29 cellular contexts compared by ENCODE assay signal in the genomic region with DNA sequence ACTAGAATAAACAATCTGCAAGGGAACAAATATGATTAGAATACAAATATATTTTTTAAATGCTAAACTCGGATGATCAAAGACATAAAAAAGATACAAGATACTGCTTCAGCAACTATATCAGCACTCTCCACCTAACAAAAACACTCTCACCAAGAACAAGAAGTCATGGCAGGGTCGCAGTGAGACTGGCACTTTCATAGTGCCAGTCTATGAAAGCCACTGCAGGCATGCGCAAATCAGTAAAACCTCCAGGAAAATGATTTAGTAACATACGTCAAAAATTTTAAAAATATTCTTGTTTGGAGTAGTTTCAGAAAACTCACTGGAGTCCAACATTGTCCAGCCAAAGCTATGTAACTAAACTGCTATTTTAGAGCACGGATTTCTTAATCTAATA.
"Had no signal": no experiment of that assay in that cellular context is flagged by ENCODE, and none has a peak within 500 bp of the region (broad histone marks: within the 10 kb centered on the region; RNA-seq: fewer than 3 reads in every experiment).

No MANE protein-coding gene starts in this region.

- H3K4me3 ChIP-seq: neural progenitor cell, ovary, psoas muscle, right lobe of liver, sigmoid colon, stomach, thoracic aorta, thyroid gland, transverse colon, upper lobe of right lung, uterus had no signal

- H3K36me3 Mint-ChIP-seq: naive thymus-derived CD8-positive, alpha-beta T cell; natural killer cell treated with Interleukin-12 subunit alpha and Interleukin-12 subunit beta and Interleukin-15 and Interleukin-18, amount 100 ng/mL, for 72 hours; neural progenitor cell; stimulated activated effector memory CD8-positive, alpha-beta T cell treated with anti-CD3 and anti-CD28 coated beads, Interleukin-12 subunit alpha, Interleukin-12 subunit beta, amount 100 ng/mL, for 72 hours; stimulated activated naive B cell treated with anti-CD40 and anti-IgM and Interleukin-4, amounts not matched to agents 10 μg/mL and 1 μg/mL and 100 μg/mL, for 72 hours had no signal

- DNase-seq: naive thymus-derived CD8-positive, alpha-beta T cell; nephron progenitor cell; occipital lobe; ovary; posterior cingulate gyrus; psoas muscle; right cardiac atrium; right lobe of liver; sigmoid colon; small intestine; stimulated activated CD4-positive, alpha-beta T cell treated with anti-CD3 and anti-CD28 coated beads, Interleukin-15, amount 100 ng/mL, for 24 hours; stimulated activated CD4-positive, alpha-beta T cell treated with anti-CD3 and anti-CD28 coated beads, Interleukin-2, amount 100 ng/mL, for 24 hours; stimulated activated CD4-positive, alpha-beta T cell treated with anti-CD3 and anti-CD28 coated beads, Interleukin-2, amount 100 ng/mL, for 48 hours; stimulated activated CD4-positive, alpha-beta T cell treated with anti-CD3 and anti-CD28 coated beads, Interleukin-4, amount 100 ng/mL, for 24 hours; stimulated activated naive B cell treated with anti-CD40 and anti-IgM and Interleukin-4, amounts not matched to agents 10 μg/mL and 1 μg/mL and 100 μg/mL, for 72 hours; stimulated activated naive CD4-positive, alpha-beta T cell treated with Interleukin-2 at 50 U/mL for 16 hours; stomach; thyroid gland; transverse colon; upper lobe of right lung; uterus had no signal

- H3K27me3 ChIP-seq: neural progenitor cell, ovary, right lobe of liver, sigmoid colon, stomach, thyroid gland, transverse colon, upper lobe of right lung, uterus had no signal

- H3K4me1 ChIP-seq: neural progenitor cell, parathyroid adenoma, psoas muscle, right lobe of liver, sigmoid colon, stomach, thyroid gland, transverse colon, upper lobe of right lung, uterus had no signal

- H3K36me3 ChIP-seq: neural progenitor cell, ovary, right lobe of liver, sigmoid colon, stomach, thoracic aorta, thyroid gland, transverse colon, upper lobe of right lung, uterus had no signal

- H3K27ac ChIP-seq: neural progenitor cell, ovary, parathyroid adenoma, psoas muscle, right lobe of liver, sigmoid colon, stomach, thoracic aorta, thyroid gland, transverse colon, upper lobe of right lung, uterus had no signal

- H3K9me3 Mint-ChIP-seq: naive thymus-derived CD8-positive, alpha-beta T cell; natural killer cell treated with Interleukin-12 subunit alpha and Interleukin-12 subunit beta and Interleukin-15 and Interleukin-18, amount 100 ng/mL, for 72 hours; nephron progenitor cell; neural progenitor cell; stimulated activated effector memory CD8-positive, alpha-beta T cell treated with anti-CD3 and anti-CD28 coated beads, Interleukin-12 subunit alpha, Interleukin-12 subunit beta, amount 100 ng/mL, for 72 hours; stimulated activated naive B cell treated with anti-CD40 and anti-IgM and Interleukin-4, amounts not matched to agents 10 μg/mL and 1 μg/mL and 100 μg/mL, for 72 hours; stimulated activated naive CD8-positive, alpha-beta T cell treated with anti-CD3 and anti-CD28 coated beads, Interleukin-15, Interleukin-2, amounts not matched to agents 100 ng/mL and 50 ng/mL, for 24 hours; type B pancreatic cell had no signal

- H3K4me1 Mint-ChIP-seq: naive thymus-derived CD8-positive, alpha-beta T cell; nephron progenitor cell; neural progenitor cell; stimulated activated effector memory CD8-positive, alpha-beta T cell treated with anti-CD3 and anti-CD28 coated beads, Interleukin-12 subunit alpha, Interleukin-12 subunit beta, amount 100 ng/mL, for 72 hours; stimulated activated naive B cell treated with anti-CD40 and anti-IgM and Interleukin-4, amounts not matched to agents 10 μg/mL and 1 μg/mL and 100 μg/mL, for 72 hours had no signal

- H3K4me3 Mint-ChIP-seq: naive thymus-derived CD8-positive, alpha-beta T cell; natural killer cell treated with Interleukin-12 subunit alpha and Interleukin-12 subunit beta and Interleukin-15 and Interleukin-18, amount 100 ng/mL, for 72 hours; nephron progenitor cell; neural progenitor cell; stimulated activated effector memory CD8-positive, alpha-beta T cell treated with anti-CD3 and anti-CD28 coated beads, Interleukin-12 subunit alpha, Interleukin-12 subunit beta, amount 100 ng/mL, for 72 hours; stimulated activated naive B cell treated with anti-CD40 and anti-IgM and Interleukin-4, amounts not matched to agents 10 μg/mL and 1 μg/mL and 100 μg/mL, for 72 hours; stimulated activated naive CD8-positive, alpha-beta T cell treated with anti-CD3 and anti-CD28 coated beads, Interleukin-15, Interleukin-2, amounts not matched to agents 100 ng/mL and 50 ng/mL, for 24 hours; type B pancreatic cell had no signal

- ATAC-seq: naive thymus-derived CD8-positive, alpha-beta T cell; natural killer cell treated with Interleukin-12 subunit alpha and Interleukin-12 subunit beta and Interleukin-15 and Interleukin-18, amount 100 ng/mL, for 72 hours; psoas muscle; right cardiac atrium; right lobe of liver; stimulated activated effector memory CD8-positive, alpha-beta T cell treated with anti-CD3 and anti-CD28 coated beads, Interleukin-12 subunit alpha, Interleukin-12 subunit beta, amount 100 ng/mL, for 72 hours; stimulated activated naive B cell treated with anti-CD40 and anti-IgM and Interleukin-4, amounts not matched to agents 10 μg/mL and 1 μg/mL and 100 μg/mL, for 72 hours; upper lobe of right lung had no signal

- H3K27me3 Mint-ChIP-seq: naive thymus-derived CD8-positive, alpha-beta T cell; natural killer cell treated with Interleukin-12 subunit alpha and Interleukin-12 subunit beta and Interleukin-15 and Interleukin-18, amount 100 ng/mL, for 72 hours; progenitor cell of endocrine pancreas; stimulated activated naive B cell treated with anti-CD40 and anti-IgM and Interleukin-4, amounts not matched to agents 10 μg/mL and 1 μg/mL and 100 μg/mL, for 72 hours; stimulated activated naive CD8-positive, alpha-beta T cell treated with anti-CD3 and anti-CD28 coated beads, Interleukin-15, Interleukin-2, amounts not matched to agents 100 ng/mL and 50 ng/mL, for 24 hours had no signal

- H3K27ac Mint-ChIP-seq: naive thymus-derived CD8-positive, alpha-beta T cell; natural killer cell treated with Interleukin-12 subunit alpha and Interleukin-12 subunit beta and Interleukin-15 and Interleukin-18, amount 100 ng/mL, for 72 hours; nephron progenitor cell; neural progenitor cell; progenitor cell of endocrine pancreas; stimulated activated effector memory CD8-positive, alpha-beta T cell treated with anti-CD3 and anti-CD28 coated beads, Interleukin-12 subunit alpha, Interleukin-12 subunit beta, amount 100 ng/mL, for 72 hours; stimulated activated naive B cell treated with anti-CD40 and anti-IgM and Interleukin-4, amounts not matched to agents 10 μg/mL and 1 μg/mL and 100 μg/mL, for 72 hours; stimulated activated naive CD8-positive, alpha-beta T cell treated with anti-CD3 and anti-CD28 coated beads, Interleukin-15, Interleukin-2, amounts not matched to agents 100 ng/mL and 50 ng/mL, for 24 hours; type B pancreatic cell had no signal

- H3K9me3 ChIP-seq: ovary, psoas muscle, right lobe of liver, sigmoid colon, stomach, thoracic aorta, thyroid gland, transverse colon, upper lobe of right lung, uterus had no signal
